In genomic region chr5:14036514-14036913, GRCh38 we compare ENCODE assay signal across 10 cellular contexts.
DNase-seq lines count a peak whose midpoint lies in the region; ATAC-seq and TF ChIP-seq lines count a peak whose summit lies in the region.
"Had no signal": no experiment of that assay in that cellular context is flagged by ENCODE, and none has a peak within 500 bp of the region (broad histone marks: within the 10 kb centered on the region; RNA-seq: fewer than 3 reads in every experiment).

No MANE protein-coding gene starts in this region.

- no peaks in the 10 kb centered on the region for H3K36me3 Mint-ChIP-seq in mesothelial cell of epicardium
- peaks cover 0 to 4% (median 0%) of the 10 kb centered on the region in 5 donors for H3K36me3 Mint-ChIP-seq in naive thymus-derived CD4-positive, alpha-beta T cell

- H3K9ac ChIP-seq in HUES6 (ENCODE audit: low read length) (peak overlapping the region; percentile 72), Karpas-422 (ENCODE audit: low read length) (no peak overlapping the region)

- peak overlapping the region; percentile 33 for H3K4me3 Mint-ChIP-seq in mesothelial cell of epicardium
- H3K4me3 Mint-ChIP-seq in naive thymus-derived CD4-positive, alpha-beta T cell, result no peak overlapping the region
- H3K4me3 Mint-ChIP-seq: activated naive CD4-positive, alpha-beta T cell treated with anti-CD3 and anti-CD28 coated beads, Interleukin-2, amount 50 U/mL, for 24 hours had no signal

- H3K9me3 Mint-ChIP-seq in mesothelial cell of epicardium, result peaks cover 4% of the 10 kb centered on the region
- H3K9me3 Mint-ChIP-seq in naive thymus-derived CD4-positive, alpha-beta T cell, result peaks cover 0 to 5% (median 2%) of the 10 kb centered on the region in 11 donors

- peak overlapping the region; percentile 93 for H3K27ac Mint-ChIP-seq in mesothelial cell of epicardium
- no peak overlapping the region for H3K27ac Mint-ChIP-seq in naive thymus-derived CD4-positive, alpha-beta T cell
- H3K27ac Mint-ChIP-seq: activated naive CD4-positive, alpha-beta T cell treated with anti-CD3 and anti-CD28 coated beads, Interleukin-2, amount 50 U/mL, for 24 hours had no signal

- H3K27me3 ChIP-seq in HUES6 (ENCODE audit: control insufficient read depth, insufficient read depth, low read length) (no peaks in the 10 kb centered on the region), ectodermal cell (ENCODE audit: control insufficient read depth, insufficient read depth, low read length, poor library complexity, severe bottlenecking) (no peaks in the 10 kb centered on the region), Karpas-422 (ENCODE audit: low read length) (no peaks in the 10 kb centered on the region)
- no peaks in the 10 kb centered on the region for H3K27me3 ChIP-seq in naive thymus-derived CD4-positive, alpha-beta T cell (ENCODE audit: control insufficient read depth in 2 of 2, insufficient read depth in 2 of 2, low read length in 2 of 2)

- peaks cover 28% of the 10 kb centered on the region for H3K4me1 Mint-ChIP-seq in mesothelial cell of epicardium
- peaks cover 0 to 11% (median 0%) of the 10 kb centered on the region in 7 donors for H3K4me1 Mint-ChIP-seq in naive thymus-derived CD4-positive, alpha-beta T cell
- H3K4me1 Mint-ChIP-seq: activated naive CD4-positive, alpha-beta T cell treated with anti-CD3 and anti-CD28 coated beads, Interleukin-2, amount 50 U/mL, for 24 hours had no signal

- no peak for TF ChIP-seq CTCF in mesothelial cell of epicardium (IDR thresholded peaks at IDR 0.05; ENCODE audit: unreplicated experiment)

- H3K4me1 ChIP-seq in HUES6 (ENCODE audit: control insufficient read depth, insufficient read depth, low read length), result peaks cover 49% of the 10 kb centered on the region
- peaks cover 20% of the 10 kb centered on the region for H3K4me1 ChIP-seq in ectodermal cell (ENCODE audit: control insufficient read depth, insufficient read depth, low read length)
- H3K4me1 ChIP-seq in naive thymus-derived CD4-positive, alpha-beta T cell (ENCODE audit: control insufficient read depth in 2 of 2, insufficient read depth in 2 of 2, low read length in 2 of 2), result no peaks in the 10 kb centered on the region
- H3K4me1 ChIP-seq in Karpas-422 (ENCODE audit: low read length), result peaks cover 3% of the 10 kb centered on the region; the same call in 1 of the 2 replicates

- ATAC-seq in naive thymus-derived CD4-positive, alpha-beta T cell, result no peak

- no peaks in the 10 kb centered on the region for H4K20me1 ChIP-seq in Karpas-422 (ENCODE audit: insufficient read depth, low read depth, low read length)

- intact Hi-C loops in naive thymus-derived CD4-positive, alpha-beta T cell (cut with micrococcal nuclease), result no loop called here
- intact Hi-C loops in posterior vena cava (cut with DNase I), result no loop called here

- WGBS in ectodermal cell, 2 experiments, result 40 to 45% methylated on average over 2 of the region's 2 CpGs

- POLR2A ChIA-PET in naive thymus-derived CD4-positive, alpha-beta T cell (lab: Charles Lee), result no interaction called here

- no peaks in the 10 kb centered on the region for H3K27me3 Mint-ChIP-seq in mesothelial cell of epicardium (ENCODE audit: low read depth)
- peaks cover 6 to 24% (median 8%) of the 10 kb centered on the region in 5 donors for H3K27me3 Mint-ChIP-seq in naive thymus-derived CD4-positive, alpha-beta T cell

- no peaks in the 10 kb centered on the region for H3K9me3 ChIP-seq in HUES6 (ENCODE audit: control insufficient read depth, insufficient read depth, low read depth, low read length)
- no peaks in the 10 kb centered on the region for H3K9me3 ChIP-seq in ectodermal cell (ENCODE audit: control insufficient read depth, low read length)
- peaks cover 0 to 3% (median 0%) of the 10 kb centered on the region in 3 experiments for H3K9me3 ChIP-seq in naive thymus-derived CD4-positive, alpha-beta T cell (ENCODE audit: control insufficient read depth in 2 of 3, low read length in 3 of 3)
- H3K9me3 ChIP-seq in Karpas-422 (ENCODE audit: low read length), result no peaks in the 10 kb centered on the region; the same call in 1 of the 2 replicates

- peak overlapping the region; percentile 88 for H3K27ac ChIP-seq in HUES6 (ENCODE audit: low read depth, low read length)
- H3K27ac ChIP-seq in ectodermal cell (ENCODE audit: insufficient read depth, low read depth, low read length, poor library complexity, severe bottlenecking), result peak overlapping the region; percentile 39
- H3K27ac ChIP-seq in naive thymus-derived CD4-positive, alpha-beta T cell (ENCODE audit: low read depth, low read length), result no peak overlapping the region
- H3K27ac ChIP-seq in Karpas-422 (ENCODE audit: low read length), result no peak overlapping the region

- H3K79me2 ChIP-seq in Karpas-422 (ENCODE audit: low read length), result no peaks in the 10 kb centered on the region

- H3K4me3 ChIP-seq in HUES6 (ENCODE audit: low read depth, low read length) (peak overlapping the region; percentile 43), ectodermal cell (ENCODE audit: insufficient read depth, low read depth, low read length) (no peak overlapping the region), Karpas-422 (ENCODE audit: low read length) (no peak overlapping the region)
- H3K4me3 ChIP-seq in naive thymus-derived CD4-positive, alpha-beta T cell (ENCODE audit: low read length), result no peak overlapping the region

- no peak overlapping the region for H3K4me2 ChIP-seq in Karpas-422 (ENCODE audit: low read depth, low read length, poor library complexity, severe bottlenecking)

- H3K36me3 ChIP-seq in HUES6 (ENCODE audit: control insufficient read depth, insufficient read depth, low read length) (no peaks in the 10 kb centered on the region), ectodermal cell (ENCODE audit: control insufficient read depth, insufficient read depth, low read length) (no peaks in the 10 kb centered on the region), Karpas-422 (ENCODE audit: insufficient read depth, low read length) (no peaks in the 10 kb centered on the region)
- no peaks in the 10 kb centered on the region for H3K36me3 ChIP-seq in naive thymus-derived CD4-positive, alpha-beta T cell (ENCODE audit: control insufficient read depth in 2 of 3, insufficient read depth in 3 of 3, low read length in 3 of 3)

- H3K9me2 ChIP-seq in Karpas-422 (replicated peaks; ENCODE audit: insufficient read depth, low read length), result no peaks in the 10 kb centered on the region

- CTCF ChIA-PET in naive thymus-derived CD4-positive, alpha-beta T cell (lab: Charles Lee), result no interaction called here

- H2AFZ ChIP-seq in Karpas-422 (ENCODE audit: low read length), result no peak overlapping the region

- DNase-seq in A172 (ENCODE audit: low spot score), result peak; percentile 93
- DNase-seq in mesothelial cell of epicardium (ENCODE audit: low spot score in 2 of 2, unreplicated experiment in 2 of 2), result no peak
- no peak for DNase-seq in naive thymus-derived CD4-positive, alpha-beta T cell
- DNase-seq in NCI-H345 treated with DMSO at 0.1 percent for 48 hours (lab: John Stamatoyannopoulos, UW; ENCODE audit: unreplicated experiment), result no peak
- DNase-seq in posterior vena cava (ENCODE audit: low spot score), result no peak
- DNase-seq in Karpas-422, result no peak
- DNase-seq: NCI-H1930 had no signal

Comparison
In these comparisons a context has a peak if more than half of its experiments do, and no peak if none do; other contexts are left out.
1. H3K27ac ChIP-seq: peak in HUES6 (single experiment) and ectodermal cell (single experiment); none in naive thymus-derived CD4-positive, alpha-beta T cell (single experiment) and Karpas-422 (single experiment).